ENCODE assay signal across 8 cellular contexts in the genomic region with DNA sequence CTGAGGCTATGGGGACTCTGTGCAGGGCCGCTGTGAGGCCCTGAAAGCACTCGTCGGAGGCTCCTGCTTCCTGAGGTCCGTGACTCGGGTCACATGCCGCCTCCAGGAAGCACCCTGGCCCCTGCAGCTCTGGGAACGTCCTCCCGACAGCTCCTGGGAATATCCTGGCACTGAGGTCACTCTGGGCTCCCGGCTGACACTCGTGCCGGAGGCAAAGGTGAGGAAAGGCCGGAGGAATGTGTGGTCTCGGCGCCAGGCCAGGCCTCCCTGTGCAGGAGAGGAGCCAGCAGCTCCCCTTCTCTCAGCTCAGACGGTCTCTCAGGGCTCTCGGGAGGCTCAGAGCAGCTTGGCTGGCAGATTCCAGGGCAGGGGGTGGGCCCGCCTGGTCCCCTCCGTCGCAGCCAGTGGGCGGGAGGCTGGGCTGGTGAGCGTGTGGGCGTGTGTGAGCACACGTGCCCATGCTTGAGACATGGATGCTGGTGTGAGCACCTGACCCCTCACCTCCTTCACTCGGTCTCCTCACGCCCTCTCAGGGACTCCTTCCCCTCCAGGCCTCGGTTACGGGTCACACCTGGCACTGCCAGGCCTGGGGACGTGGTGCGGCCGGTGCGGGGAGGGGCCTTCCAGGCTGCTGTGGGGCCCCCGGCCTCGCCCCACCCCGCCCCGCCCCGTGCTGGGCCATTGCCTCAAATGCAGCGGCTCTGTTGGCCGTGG. TPM values are rescaled to one million over a fixed set of nuclear protein-coding genes. Genes with fewer than 3 reads are reported as not detected.
A peak's percentile ranks its signal among the peaks of the same experiment; 100 is the strongest.
DNase-seq lines count a peak whose midpoint lies in the region; ATAC-seq and TF ChIP-seq lines count a peak whose summit lies in the region.

No MANE protein-coding gene starts in this region.

- 0% methylated on average over 1 of the region's 38 CpGs for WGBS in right lobe of liver (ENCODE audit: insufficient coverage, low coverage, low lambda C conversion rate, missing lambda C conversion rate)

- intact Hi-C loops in dorsolateral prefrontal cortex (cut with DNase I) = no loop called here
- intact Hi-C loops in right lobe of liver (cut with DNase I) = no loop called here

- ATAC-seq in right lobe of liver (peak; percentile 81 to 91 (median 86)), HG03457 (IDR thresholded peaks at IDR 0.05; ENCODE audit: unreplicated experiment) (no peak)
- ATAC-seq in stimulated activated naive CD8-positive, alpha-beta T cell treated with anti-CD3 and anti-CD28 coated beads, Interleukin-15, amount 100 ng/mL, for 72 hours = peak; percentile 70

- H3K9me3 ChIP-seq in HUES48 (ENCODE audit: control insufficient read depth, insufficient read depth, low read length) (no peaks in the 10 kb centered on the region), right lobe of liver (no peaks in the 10 kb centered on the region)

- TF ChIP-seq CTCF in dorsolateral prefrontal cortex (IDR thresholded peaks at IDR 0.05 in 54 of 56, conservative IDR thresholded peaks at IDR 0.05 in 2 of 56; ENCODE audit: low read depth in 1 of 56, partially characterized antibody in 56 of 56) (no peak), right lobe of liver (IDR thresholded peaks at IDR 0.05) (no peak)

- H3K27me3 ChIP-seq in HUES48 (ENCODE audit: control insufficient read depth, insufficient read depth, low read length) (peaks cover 5% of the 10 kb centered on the region; the same call in 1 of the 2 replicates), dorsolateral prefrontal cortex (peaks cover 0 to 18% (median 8%) of the 10 kb centered on the region in 45 donors), right lobe of liver (no peaks in the 10 kb centered on the region)

- H3K27ac ChIP-seq in HUES48 (ENCODE audit: low read depth, low read length) = peak overlapping the region; percentile 72
- peak overlapping the region in 1 of 59 donors; percentile 36 for H3K27ac ChIP-seq in dorsolateral prefrontal cortex
- peak overlapping the region in 1 of 3 donors; percentile 18 for H3K27ac ChIP-seq in right lobe of liver

- DNase-seq in NCI-H1436 (lab: John Stamatoyannopoulos, UW) = peak; percentile 19
- no peak for DNase-seq in NCI-H1436 treated with DMSO at 0.1 percent for 48 hours (lab: John Stamatoyannopoulos, UW)
- DNase-seq in SW480 (ENCODE audit: low spot score) = peak; percentile 93
- DNase-seq in dorsolateral prefrontal cortex = peak in 6 of 10 donors; percentile 6 to 50 (median 28)
- peak; percentile 75 to 88 (median 83) for DNase-seq in right lobe of liver
- DNase-seq in stimulated activated naive CD8-positive, alpha-beta T cell treated with anti-CD3 and anti-CD28 coated beads, Interleukin-15, amount 100 ng/mL, for 72 hours = peak; percentile 57

- H3K4me3 Mint-ChIP-seq in stimulated activated naive CD8-positive, alpha-beta T cell treated with anti-CD3 and anti-CD28 coated beads, Interleukin-15, amount 100 ng/mL, for 72 hours = peak overlapping the region; percentile 51 to 76

- H3K4me3 ChIP-seq in HUES48 (ENCODE audit: low read depth, low read length) (peak overlapping the region; percentile 48), dorsolateral prefrontal cortex (peak overlapping the region in 53 of 59 donors; percentile 5 to 61 (median 36)), right lobe of liver (peak overlapping the region in 1 of 3 donors; percentile 11)

- H3K27me3 Mint-ChIP-seq in stimulated activated naive CD8-positive, alpha-beta T cell treated with anti-CD3 and anti-CD28 coated beads, Interleukin-15, amount 100 ng/mL, for 72 hours = peaks cover 11% of the 10 kb centered on the region

- H3K4me1 Mint-ChIP-seq in stimulated activated naive CD8-positive, alpha-beta T cell treated with anti-CD3 and anti-CD28 coated beads, Interleukin-15, amount 100 ng/mL, for 72 hours = peaks cover 13% of the 10 kb centered on the region

- no peak for TF ChIP-seq POLR2A in right lobe of liver (IDR thresholded peaks at IDR 0.05)

- H3K4me1 ChIP-seq in HUES48 (ENCODE audit: control insufficient read depth, insufficient read depth, low read length) (peaks cover 5% of the 10 kb centered on the region; the same call in 1 of the 2 replicates), right lobe of liver (peaks cover 0 to 11% (median 7%) of the 10 kb centered on the region in 4 donors)

- H3K36me3 ChIP-seq in HUES48 (ENCODE audit: control insufficient read depth, insufficient read depth, low read length) (no peaks in the 10 kb centered on the region), right lobe of liver (no peaks in the 10 kb centered on the region)

- no peaks in the 10 kb centered on the region for H3K9me3 Mint-ChIP-seq in stimulated activated naive CD8-positive, alpha-beta T cell treated with anti-CD3 and anti-CD28 coated beads, Interleukin-15, amount 100 ng/mL, for 72 hours

- peak overlapping the region in 1 of 2 donors; percentile 63 for H3K27ac Mint-ChIP-seq in stimulated activated naive CD8-positive, alpha-beta T cell treated with anti-CD3 and anti-CD28 coated beads, Interleukin-15, amount 100 ng/mL, for 72 hours

- H3K9ac ChIP-seq in HUES48 (ENCODE audit: low read depth, low read length) = no peak overlapping the region

RNA-seq across cellular contexts. Expression of a gene that starts 5.5 kb away (rescaled TPM):
- total RNA-seq in dorsolateral prefrontal cortex (under 1 TPM in 2 of 120 experiments, not detected in 118; 0.28 to 0.63 TPM), right lobe of liver (not detected)

RNA-seq across cellular contexts. Expression of a gene that starts 36.3 kb away (rescaled TPM):
- total RNA-seq in dorsolateral prefrontal cortex (10 to 100 TPM; 14.3 to 35.0 (median 23.4) TPM), right lobe of liver (1 to 10 TPM; 4.0 to 7.7 (median 6.4) TPM)

RNA-seq across cellular contexts. Expression of a gene that starts 59.6 kb away (rescaled TPM):
- 100 to 1,000 TPM in 70 of 120 experiments, 10 to 100 TPM in 50; 67.4 to 194 (median 105) TPM for total RNA-seq in dorsolateral prefrontal cortex
- 10 to 100 TPM; 14.2 to 44.5 (median 35.2) TPM for total RNA-seq in right lobe of liver
